1 cellular context compared by ENCODE assay signal in the genomic region with DNA sequence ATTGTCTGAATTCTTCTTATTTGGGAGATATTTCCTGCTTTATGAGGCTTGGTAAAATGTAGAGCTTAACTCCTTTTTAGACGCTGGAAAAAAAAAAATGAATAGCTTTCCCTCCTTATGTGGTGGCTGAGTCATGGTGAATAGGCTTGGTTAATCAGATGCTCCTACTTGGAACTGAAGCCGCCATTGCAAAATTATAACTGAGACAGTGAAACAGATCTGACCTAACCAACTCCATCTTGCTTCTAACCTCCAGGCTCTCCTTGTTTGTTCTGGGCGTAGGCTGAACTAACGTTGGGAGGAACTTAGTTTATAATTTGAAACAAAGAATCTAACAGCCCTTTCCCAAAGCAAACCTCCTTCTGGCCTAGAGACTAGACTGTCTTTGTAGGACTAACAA.
TF ChIP-seq lines count a peak whose summit lies in the region.

No MANE protein-coding gene starts in this region.

TF ChIP-seq in A549, 52 proteins besides CTCF, POLR2A, EP300 and RAD21 (continued from another document):
- TF ChIP-seq HOXB13 (CRISPR knock-in tag; IDR thresholded peaks at IDR 0.05; ENCODE audit: low read depth), result peak; percentile 95; the same call in 1 of the 2 replicates
- TF ChIP-seq CHD4 (IDR thresholded peaks at IDR 0.05; ENCODE audit: borderline replicate concordance), result no peak
- TF ChIP-seq CBX8 (IDR thresholded peaks at IDR 0.05), result no peak
- no peak for TF ChIP-seq ZFP36 (IDR thresholded peaks at IDR 0.05; ENCODE audit: borderline replicate concordance, partially characterized antibody)
- peak; percentile 96 for TF ChIP-seq ZSCAN20 (CRISPR knock-in tag; IDR thresholded peaks at IDR 0.05)
- TF ChIP-seq ZC3H11A (IDR thresholded peaks at IDR 0.05), result no peak
- TF ChIP-seq HOXB5 (CRISPR knock-in tag; IDR thresholded peaks at IDR 0.05), result peak; percentile 97
- peak; percentile 94 for TF ChIP-seq EHF (CRISPR knock-in tag; IDR thresholded peaks at IDR 0.05)
- TF ChIP-seq, protein P1, sequence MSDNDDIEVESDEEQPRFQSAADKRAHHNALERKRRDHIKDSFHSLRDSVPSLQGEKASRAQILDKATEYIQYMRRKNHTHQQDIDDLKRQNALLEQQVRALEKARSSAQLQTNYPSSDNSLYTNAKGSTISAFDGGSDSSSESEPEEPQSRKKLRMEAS (IDR thresholded peaks at IDR 0.05), result no peak
- TF ChIP-seq HDAC2 (IDR thresholded peaks at IDR 0.05), result no peak
- peak; percentile 70; the same call in 1 of the 2 replicates for TF ChIP-seq HOXA7 (CRISPR knock-in tag; IDR thresholded peaks at IDR 0.05)
- no peak for TF ChIP-seq RCOR1 (IDR thresholded peaks at IDR 0.05; ENCODE audit: low read depth, low read length)
- TF ChIP-seq ESRRA (IDR thresholded peaks at IDR 0.05; ENCODE audit: borderline replicate concordance, low read length), result no peak
- peak; percentile 89; the same call in 1 of the 2 replicates for TF ChIP-seq FOXS1 (CRISPR knock-in tag; IDR thresholded peaks at IDR 0.05)
- TF ChIP-seq, protein P2, sequence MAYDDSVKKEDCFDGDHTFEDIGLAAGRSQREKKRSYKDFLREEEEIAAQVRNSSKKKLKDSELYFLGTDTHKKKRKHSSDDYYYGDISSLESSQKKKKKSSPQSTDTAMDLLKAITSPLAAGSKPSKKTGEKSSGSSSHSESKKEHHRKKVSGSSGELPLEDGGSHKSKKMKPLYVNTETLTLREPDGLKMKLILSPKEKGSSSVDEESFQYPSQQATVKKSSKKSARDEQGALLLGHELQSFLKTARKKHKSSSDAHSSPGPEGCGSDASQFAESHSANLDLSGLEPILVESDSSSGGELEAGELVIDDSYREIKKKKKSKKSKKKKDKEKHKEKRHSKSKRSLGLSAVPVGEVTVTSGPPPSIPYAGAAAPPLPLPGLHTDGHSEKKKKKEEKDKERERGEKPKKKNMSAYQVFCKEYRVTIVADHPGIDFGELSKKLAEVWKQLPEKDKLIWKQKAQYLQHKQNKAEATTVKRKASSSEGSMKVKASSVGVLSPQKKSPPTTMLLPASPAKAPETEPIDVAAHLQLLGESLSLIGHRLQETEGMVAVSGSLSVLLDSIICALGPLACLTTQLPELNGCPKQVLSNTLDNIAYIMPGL (CRISPR knock-in tag; IDR thresholded peaks at IDR 0.05; ENCODE audit: borderline replicate concordance), result 0 out of 2 replicates have a peak, but pooled peaks have one; percentile 53
- TF ChIP-seq MAZ (IDR thresholded peaks at IDR 0.05; ENCODE audit: borderline replicate concordance, low read depth, low read length), result no peak
- no peak for TF ChIP-seq CHD2 (IDR thresholded peaks at IDR 0.05; ENCODE audit: low read length, partially characterized antibody)
- no peak for TF ChIP-seq JUNB (IDR thresholded peaks at IDR 0.05)
- no peak for TF ChIP-seq GATA3 (IDR thresholded peaks at IDR 0.05; ENCODE audit: borderline replicate concordance)
- no peak for TF ChIP-seq TP53 (CRISPR knock-in tag; IDR thresholded peaks at IDR 0.05)
- peak; percentile 82; the same call in 1 of the 2 replicates for TF ChIP-seq ZNF302 (CRISPR knock-in tag; IDR thresholded peaks at IDR 0.05)
- TF ChIP-seq CBX2 (IDR thresholded peaks at IDR 0.05; ENCODE audit: borderline replicate concordance, low read depth), result no peak
- no peak for TF ChIP-seq POLR2AphosphoS2 (conservative IDR thresholded peaks at IDR 0.05; ENCODE audit: low read length)
- peak; percentile 97 for TF ChIP-seq HEYL (CRISPR knock-in tag; IDR thresholded peaks at IDR 0.05)
- TF ChIP-seq, protein P3, sequence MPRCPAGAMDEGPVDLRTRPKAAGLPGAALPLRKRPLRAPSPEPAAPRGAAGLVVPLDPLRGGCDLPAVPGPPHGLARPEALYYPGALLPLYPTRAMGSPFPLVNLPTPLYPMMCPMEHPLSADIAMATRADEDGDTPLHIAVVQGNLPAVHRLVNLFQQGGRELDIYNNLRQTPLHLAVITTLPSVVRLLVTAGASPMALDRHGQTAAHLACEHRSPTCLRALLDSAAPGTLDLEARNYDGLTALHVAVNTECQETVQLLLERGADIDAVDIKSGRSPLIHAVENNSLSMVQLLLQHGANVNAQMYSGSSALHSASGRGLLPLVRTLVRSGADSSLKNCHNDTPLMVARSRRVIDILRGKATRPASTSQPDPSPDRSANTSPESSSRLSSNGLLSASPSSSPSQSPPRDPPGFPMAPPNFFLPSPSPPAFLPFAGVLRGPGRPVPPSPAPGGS (IDR thresholded peaks at IDR 0.05), result no peak
- TF ChIP-seq NR3C1 (IDR thresholded peaks at IDR 0.05), result no peak
- no peak for TF ChIP-seq MYC (IDR thresholded peaks at IDR 0.05; ENCODE audit: borderline replicate concordance, low read length)
- TF ChIP-seq, protein P4, sequence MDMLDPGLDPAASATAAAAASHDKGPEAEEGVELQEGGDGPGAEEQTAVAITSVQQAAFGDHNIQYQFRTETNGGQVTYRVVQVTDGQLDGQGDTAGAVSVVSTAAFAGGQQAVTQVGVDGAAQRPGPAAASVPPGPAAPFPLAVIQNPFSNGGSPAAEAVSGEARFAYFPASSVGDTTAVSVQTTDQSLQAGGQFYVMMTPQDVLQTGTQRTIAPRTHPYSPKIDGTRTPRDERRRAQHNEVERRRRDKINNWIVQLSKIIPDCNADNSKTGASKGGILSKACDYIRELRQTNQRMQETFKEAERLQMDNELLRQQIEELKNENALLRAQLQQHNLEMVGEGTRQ (IDR thresholded peaks at IDR 0.05), result no peak
- TF ChIP-seq SMC3 (IDR thresholded peaks at IDR 0.05), result no peak
- TF ChIP-seq, protein P5, sequence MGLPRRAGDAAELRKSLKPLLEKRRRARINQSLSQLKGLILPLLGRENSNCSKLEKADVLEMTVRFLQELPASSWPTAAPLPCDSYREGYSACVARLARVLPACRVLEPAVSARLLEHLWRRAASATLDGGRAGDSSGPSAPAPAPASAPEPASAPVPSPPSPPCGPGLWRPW (IDR thresholded peaks at IDR 0.05), result no peak
- TF ChIP-seq, protein P6, sequence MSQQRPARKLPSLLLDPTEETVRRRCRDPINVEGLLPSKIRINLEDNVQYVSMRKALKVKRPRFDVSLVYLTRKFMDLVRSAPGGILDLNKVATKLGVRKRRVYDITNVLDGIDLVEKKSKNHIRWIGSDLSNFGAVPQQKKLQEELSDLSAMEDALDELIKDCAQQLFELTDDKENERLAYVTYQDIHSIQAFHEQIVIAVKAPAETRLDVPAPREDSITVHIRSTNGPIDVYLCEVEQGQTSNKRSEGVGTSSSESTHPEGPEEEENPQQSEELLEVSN (IDR thresholded peaks at IDR 0.05; ENCODE audit: borderline replicate concordance, low read depth), result no peak
- no peak for TF ChIP-seq BHLHE40 (IDR thresholded peaks at IDR 0.05; ENCODE audit: low read depth, low read length)
- no peak for TF ChIP-seq SREBF2 (IDR thresholded peaks at IDR 0.05)
- TF ChIP-seq FOSB (CRISPR knock-in tag; IDR thresholded peaks at IDR 0.05), result peak; percentile 36; the same call in 1 of the 2 replicates
- TF ChIP-seq PHF8 (IDR thresholded peaks at IDR 0.05; ENCODE audit: borderline replicate concordance, low read depth), result no peak
- no peak for TF ChIP-seq FOSL2 (IDR thresholded peaks at IDR 0.05)
- peak; percentile 47 for TF ChIP-seq FOSL2 (CRISPR knock-in tag; IDR thresholded peaks at IDR 0.05)
